In the genomic region with DNA sequence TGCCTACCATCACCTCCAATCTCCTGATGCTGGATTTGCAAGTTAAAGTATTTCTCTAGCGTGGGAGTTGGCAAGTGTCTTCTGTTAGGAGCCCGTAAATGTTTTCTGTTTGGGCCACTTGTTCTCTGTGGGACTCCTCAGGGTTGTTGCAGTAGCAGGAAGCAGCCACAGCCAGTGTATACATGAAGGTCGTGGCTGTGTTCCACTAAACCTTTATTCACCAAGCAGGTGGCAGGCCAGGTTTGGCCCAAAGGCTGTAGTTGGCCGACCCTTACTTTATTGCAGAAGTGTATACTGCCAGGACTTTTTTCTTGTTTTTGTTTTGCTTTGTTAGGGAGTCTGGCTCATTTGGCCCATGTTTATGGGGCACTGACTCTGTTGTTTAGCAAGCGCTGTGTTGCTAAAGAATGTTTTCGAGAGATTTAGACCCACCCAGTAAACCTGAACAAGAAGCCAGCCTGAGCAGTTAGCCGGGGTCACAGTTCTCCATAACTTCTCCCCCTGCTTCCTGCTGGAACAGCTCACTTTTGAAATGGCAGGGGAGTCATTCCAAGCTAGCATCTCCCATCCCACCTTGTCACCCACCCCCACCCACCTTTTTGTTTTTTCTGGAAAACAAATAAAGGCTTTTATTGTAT, we compare ENCODE assay signal across 23 cellular contexts. TPM values are rescaled to one million over a fixed set of nuclear protein-coding genes. Genes with fewer than 3 reads are reported as not detected.
DNase-seq lines count a peak whose midpoint lies in the region; TF ChIP-seq lines count a peak whose summit lies in the region.
"Had no signal": no experiment of that assay in that cellular context is flagged by ENCODE, and none has a peak within 500 bp of the region (broad histone marks: within the 10 kb centered on the region; RNA-seq: fewer than 3 reads in every experiment).

No MANE protein-coding gene starts in this region.

- H3K36me3 ChIP-seq in breast epithelium, result no peaks in the 10 kb centered on the region
- H3K36me3 ChIP-seq: SJSA1 had no signal

- H3K4me1 ChIP-seq in breast epithelium, result no peaks in the 10 kb centered on the region

- no peak overlapping the region for H3K27ac ChIP-seq in breast epithelium
- H3K27ac ChIP-seq: SJSA1 had no signal

- no peaks in the 10 kb centered on the region for H3K9me3 ChIP-seq in breast epithelium
- H3K9me3 ChIP-seq: SJSA1 had no signal

- H3K4me1 Mint-ChIP-seq in MCF 10A (ENCODE audit: insufficient read depth, unreplicated experiment) (peaks cover 21% of the 10 kb centered on the region), nephron (peaks cover 46% of the 10 kb centered on the region)

- no peaks in the 10 kb centered on the region for H3K9me3 Mint-ChIP-seq in MCF 10A (ENCODE audit: unreplicated experiment)
- peaks cover 9% of the 10 kb centered on the region for H3K9me3 Mint-ChIP-seq in nephron

- POLR2A ChIA-PET in MCF 10A (lab: Yijun Ruan, JAX), result interaction anchor here (0.6 kb wide), 1 partner anchor 1514 kb away, joined by 3 read pairs; no protein-coding TSS in a partner anchor

- TF ChIP-seq CTCF in MCF 10A (IDR thresholded peaks at IDR 0.05; ENCODE audit: unreplicated experiment), result no peak
- TF ChIP-seq CTCF in breast epithelium (IDR thresholded peaks at IDR 0.05), result no peak
- no peak for TF ChIP-seq CTCF in fibroblast of villous mesenchyme (IDR thresholded peaks at IDR 0.05; ENCODE audit: insufficient read depth, low read depth, low read length)
- no peak for TF ChIP-seq CTCF in nephron (IDR thresholded peaks at IDR 0.05; ENCODE audit: unreplicated experiment in 3 of 3)

- no peak overlapping the region for H3K4me3 ChIP-seq in breast epithelium
- H3K4me3 ChIP-seq in fibroblast of villous mesenchyme (ENCODE audit: low read depth, low read length), result no peak overlapping the region
- H3K4me3 ChIP-seq: SJSA1 had no signal

- peak; percentile 34 for DNase-seq in MCF 10A (ENCODE audit: unreplicated experiment)
- DNase-seq in breast epithelium (ENCODE audit: low spot score in 2 of 2), result no peak
- peak; percentile 51 for DNase-seq in fibroblast of villous mesenchyme (ENCODE audit: low read depth)
- no peak for DNase-seq in activated CD4-positive, CD25-positive, alpha-beta regulatory T cell treated with anti-CD3 and anti-CD28 coated beads, Interleukin-2, amount 50 U/mL, for 72 hours
- DNase-seq in HCEC 1CT, result no peak
- no peak for DNase-seq in HT-29 (ENCODE audit: low spot score)
- DNase-seq in putamen (ENCODE audit: low spot score), result no peak
- DNase-seq: 8988T; ACHN; DMS153; DND-41; Kasumi-1; NCI-H1105 treated with DMSO at 0.1 percent for 48 hours; NCI-H146; NCI-H1930; NCI-H2107; NCI-H446 treated with DMSO at 0.1 percent for 48 hours; NCI-H526; NCI-H82; NK-92 treated with Interleukin-12 subunit alpha and Interleukin-12 subunit beta, amount 100 ng/mL, for 24 hours; PC-3 had no signal

- CTCF ChIA-PET in MCF 10A (lab: Yijun Ruan, JAX), result interaction anchor here (0.6 kb wide), 1 partner anchor 89 kb away, joined by 3 read pairs; no protein-coding TSS in a partner anchor

- TF ChIP-seq POLR2A in breast epithelium (IDR thresholded peaks at IDR 0.05), result no peak

- H3K27me3 ChIP-seq in breast epithelium, result peaks cover 0 to 17% of the 10 kb centered on the region in 2 donors
- H3K27me3 ChIP-seq: SJSA1 had no signal

- intact Hi-C loops in MCF 10A (cut with micrococcal nuclease), result no loop called here
- intact Hi-C loops in breast epithelium (cut with DNase I; ENCODE audit: low total_unique reads), result no loop called here

- no TSS peak for BruUV-seq in MCF 10A (replicated peaks; lab: Mats Ljungman, UMichigan)

- H3K36me3 Mint-ChIP-seq in MCF 10A (ENCODE audit: insufficient read depth, unreplicated experiment) (peaks cover 6% of the 10 kb centered on the region), nephron (ENCODE audit: low read depth) (no peaks in the 10 kb centered on the region)

- H3K27ac Mint-ChIP-seq in MCF 10A (ENCODE audit: low read depth, unreplicated experiment) (no peak overlapping the region), nephron (peak overlapping the region; percentile 80 to 94 (median 83))

- H3K4me3 Mint-ChIP-seq in MCF 10A (ENCODE audit: unreplicated experiment) (no peak overlapping the region), nephron (no peak overlapping the region)

- H3K27me3 Mint-ChIP-seq in MCF 10A (ENCODE audit: insufficient read depth, unreplicated experiment) (no peaks in the 10 kb centered on the region), nephron (ENCODE audit: low read depth) (no peaks in the 10 kb centered on the region)

RNA-seq across cellular contexts. Expression of gene SHROOM2, which starts 58.8 kb away (rescaled TPM):
- total RNA-seq in MCF 10A (2022) (1.2 and 2.2 TPM in 2 replicates), breast epithelium (1 to 10 TPM in 2 of 3 donors, under 1 TPM in 1; 0.48 to 4.5 (median 3.9) TPM), fibroblast of villous mesenchyme (4.3 and 5.8 TPM in 2 replicates)
- not detected in 2 replicates for total RNA-seq in HT-29 (2014; rRNA removed; shearing (Covaris generic))

Comparison
In these comparisons a context has a peak if more than half of its experiments do, and no peak if none do; other contexts are left out.
1. DNase-seq: peak in MCF 10A (single experiment) and fibroblast of villous mesenchyme (single experiment); none in breast epithelium (0 of 2), activated CD4-positive, CD25-positive, alpha-beta regulatory T cell treated with anti-CD3 and anti-CD28 coated beads, Interleukin-2, amount 50 U/mL, for 72 hours (single experiment), HCEC 1CT (single experiment), HT-29 (single experiment) and putamen (single experiment).